ENCODE assay signal across 8 cellular contexts in the genomic region with DNA sequence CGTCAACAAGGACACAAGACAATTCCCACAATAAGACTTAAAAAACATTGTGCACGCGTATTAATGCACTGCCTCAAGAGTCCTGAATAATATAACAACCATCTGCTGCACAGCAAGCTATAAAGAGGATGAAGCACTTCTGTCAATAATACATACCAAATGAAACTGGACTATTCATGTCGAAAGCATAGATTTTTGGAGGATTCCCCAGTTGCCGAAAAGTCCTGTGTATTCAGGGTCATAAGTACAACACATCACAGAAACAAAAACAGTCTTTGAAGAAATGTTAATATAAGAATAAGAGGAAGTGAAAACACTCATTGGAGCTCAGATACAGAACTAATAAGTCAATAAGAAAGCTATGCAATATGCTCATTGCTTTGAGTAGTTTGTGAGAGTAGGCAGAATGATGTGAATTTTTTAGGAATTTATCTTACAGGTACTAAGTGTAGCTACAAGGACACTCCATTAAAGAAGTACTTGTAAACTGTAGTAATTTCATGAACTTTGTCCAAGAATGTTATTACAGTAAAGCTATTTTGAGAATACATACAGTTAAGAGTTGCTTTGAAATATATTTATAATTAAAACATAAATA. TPM values are rescaled to one million over a fixed set of nuclear protein-coding genes. Genes with fewer than 3 reads are reported as not detected.
A peak's percentile ranks its signal among the peaks of the same experiment; 100 is the strongest.
DNase-seq lines count a peak whose midpoint lies in the region; ATAC-seq and TF ChIP-seq lines count a peak whose summit lies in the region.

No MANE protein-coding gene starts in this region.

- H3K4me1 ChIP-seq in cardiac muscle cell (ENCODE audit: low read depth) (peaks cover 21% of the 10 kb centered on the region), right cardiac atrium (ENCODE audit: control insufficient read depth, insufficient read depth, low read length) (peaks cover 3% of the 10 kb centered on the region), spleen (peaks cover 15 to 73% (median 48%) of the 10 kb centered on the region in 6 donors), SJCRH30 (peaks cover 12% of the 10 kb centered on the region)

- intact Hi-C loops in right cardiac atrium (cut with DNase I) (no loop called here), activated B cell treated with CpG ODN at 0.5 μM for 24 hours (cut with micrococcal nuclease) (loop anchor here (1.0 to 2.0 kb wide), 7 partner anchors 14 to 151 kb away; no protein-coding TSS in a partner anchor), spleen (cut with DNase I; ENCODE audit: low total_unique reads) (no loop called here)

- no peak for ATAC-seq in right cardiac atrium
- ATAC-seq in HG02981 (IDR thresholded peaks at IDR 0.05; ENCODE audit: unreplicated experiment), result peak; percentile 91
- ATAC-seq in activated B cell treated with CpG ODN at 0.5 μM for 24 hours (ENCODE audit: low read depth), result peak; percentile 86

- POLR2A ChIA-PET in activated B cell treated with CpG ODN at 0.5 μM for 24 hours (lab: Charles Lee), result interaction anchor here (0.6 to 2.6 kb wide), 15 partner anchors 8 to 177 kb away, joined by 3 to 26 read pairs (median 5); a partner anchor contains a TSS

- CTCF ChIA-PET in activated B cell treated with CpG ODN at 0.5 μM for 24 hours (lab: Charles Lee), result interaction anchor here (0.6 to 1.7 kb wide), 4 partner anchors 15 to 143 kb away, joined by 3 to 5 read pairs (median 4); no protein-coding TSS in a partner anchor

- WGBS in right cardiac atrium, result 61% methylated on average over 5 of the region's 5 CpGs
- WGBS in spleen, 5 donors, result 49 to 64% (median 55%) methylated on average over 5 of the region's 5 CpGs

- H3K4me3 ChIP-seq in cardiac muscle cell (no peak overlapping the region), right cardiac atrium (ENCODE audit: low read length) (no peak overlapping the region), spleen (peak overlapping the region in 2 of 8 donors; percentile 19 to 52), SJCRH30 (no peak overlapping the region)

- DNase-seq in cardiac muscle cell (ENCODE audit: low read depth in 1 of 2, low spot score in 1 of 2) (no peak), right cardiac atrium (no peak), activated B cell treated with CpG ODN at 0.5 μM for 24 hours (no peak), spleen (no peak), erythroblast (lab: John Stamatoyannopoulos, UW) (no peak), NCI-H187 (lab: John Stamatoyannopoulos, UW) (no peak), SJCRH30 (no peak)

- no peak for TF ChIP-seq CTCF in cardiac muscle cell (IDR thresholded peaks at IDR 0.05; ENCODE audit: low read depth, low read length)
- TF ChIP-seq CTCF in activated B cell treated with CpG ODN at 0.5 μM for 24 hours (IDR thresholded peaks at IDR 0.05), result no peak
- no peak for TF ChIP-seq CTCF in spleen (IDR thresholded peaks at IDR 0.05 in 8 of 11, conservative IDR thresholded peaks at IDR 0.05 in 3 of 11)

- H3K4me1 Mint-ChIP-seq in activated B cell treated with CpG ODN at 0.5 μM for 24 hours, result peaks cover 57% of the 10 kb centered on the region

- peaks cover 26% of the 10 kb centered on the region for H3K36me3 Mint-ChIP-seq in activated B cell treated with CpG ODN at 0.5 μM for 24 hours (ENCODE audit: low read depth)

- H3K27ac Mint-ChIP-seq in activated B cell treated with CpG ODN at 0.5 μM for 24 hours, result peak overlapping the region; percentile 82

- H3K27me3 ChIP-seq in cardiac muscle cell (no peaks in the 10 kb centered on the region), right cardiac atrium (ENCODE audit: control insufficient read depth, insufficient read depth) (no peaks in the 10 kb centered on the region), spleen (replicated peaks in 1 of 7) (no peaks in the 10 kb centered on the region), SJCRH30 (no peaks in the 10 kb centered on the region)

- TF ChIP-seq POLR2A in spleen (IDR thresholded peaks at IDR 0.05) (no peak), erythroblast (IDR thresholded peaks at IDR 0.05; ENCODE audit: low read length) (no peak)

- H3K27ac ChIP-seq in cardiac muscle cell (peak overlapping the region; percentile 38), right cardiac atrium (ENCODE audit: low read length) (no peak overlapping the region), spleen (peak overlapping the region in 7 of 8 donors; percentile 7 to 71 (median 56)), SJCRH30 (no peak overlapping the region)

- H3K27me3 Mint-ChIP-seq in activated B cell treated with CpG ODN at 0.5 μM for 24 hours, result no peaks in the 10 kb centered on the region

- no peaks in the 10 kb centered on the region for H3K9me3 Mint-ChIP-seq in activated B cell treated with CpG ODN at 0.5 μM for 24 hours

- H3K36me3 ChIP-seq in cardiac muscle cell, result no peaks in the 10 kb centered on the region
- H3K36me3 ChIP-seq in spleen, result peaks cover 0 to 33% (median 1%) of the 10 kb centered on the region in 6 donors
- H3K36me3 ChIP-seq in SJCRH30, result peaks cover 6% of the 10 kb centered on the region; the same call in 1 of the 2 replicates

- peak overlapping the region; percentile 72 for H3K4me3 Mint-ChIP-seq in activated B cell treated with CpG ODN at 0.5 μM for 24 hours

- H3K9me3 ChIP-seq in cardiac muscle cell (ENCODE audit: low read depth), result no peaks in the 10 kb centered on the region
- H3K9me3 ChIP-seq in right cardiac atrium (ENCODE audit: control insufficient read depth, low read length), result no peaks in the 10 kb centered on the region
- H3K9me3 ChIP-seq in spleen, result no peaks in the 10 kb centered on the region
- H3K9me3 ChIP-seq in SJCRH30 (replicated peaks), result no peaks in the 10 kb centered on the region

RNA-seq across cellular contexts. Expression of a gene that starts 31.6 kb away (rescaled TPM):
- 48.2 and 53.1 TPM in 2 replicates for total RNA-seq in cardiac muscle cell
- 30.3 and 34.9 TPM in 2 replicates for polyA plus RNA-seq in cardiac muscle cell
- total RNA-seq in right cardiac atrium, result 10 to 100 TPM; 36.6 to 45.0 (median 43.0) TPM
- 18.0 TPM for polyA plus RNA-seq in right cardiac atrium
- 69.2 and 78.1 TPM in 2 replicates for total RNA-seq in activated B cell treated with CpG ODN at 0.5 μM for 24 hours
- total RNA-seq in spleen, result 100 to 1,000 TPM in 1 of 7 donors, 10 to 100 TPM in 6; 65.4 to 138 (median 79.2) TPM
- polyA plus RNA-seq in spleen, result 10 to 100 TPM; 13.8 to 19.5 (median 14.7) TPM
- 15.7 and 22.3 TPM in 2 replicates for total RNA-seq in SJCRH30 (2014; rRNA removed; shearing (Covaris generic))

Comparison
In these comparisons a context has a peak if more than half of its experiments do, and no peak if none do; other contexts are left out.
1. H3K27ac ChIP-seq: peak in cardiac muscle cell (single experiment) and spleen (7 of 8); none in right cardiac atrium (single experiment) and SJCRH30 (single experiment).
2. ATAC-seq: peak in HG02981 (single experiment) and activated B cell treated with CpG ODN at 0.5 μM for 24 hours (single experiment); none in right cardiac atrium (0 of 2).